ENCODE assay signal across 38 cellular contexts in genomic region chr5:134263801-134264200, GRCh38.
"Had no signal": no experiment of that assay in that cellular context is flagged by ENCODE, and none has a peak within 500 bp of the region (broad histone marks: within the 10 kb centered on the region; RNA-seq: fewer than 3 reads in every experiment).

No MANE protein-coding gene starts in this region.

- H3K9me3 ChIP-seq: colonic mucosa had no signal

- DNase-seq: activated CD4-positive, alpha-beta memory T cell treated with anti-CD3 and anti-CD28 coated beads, Interleukin-2, amount 10 ng/mL, durations not matched to agents 7 days and 5 days; activated CD4-positive, alpha-beta T cell treated with anti-CD3 and anti-CD28 coated beads for 1 hour; activated CD4-positive, alpha-beta T cell treated with anti-CD3 and anti-CD28 coated beads for 48 hours; activated CD4-positive, CD25-positive, alpha-beta regulatory T cell; activated CD8-positive, alpha-beta memory T cell treated with anti-CD3 and anti-CD28 coated beads for 24 hours; activated CD8-positive, alpha-beta memory T cell treated with anti-CD3 and anti-CD28 coated beads, Interleukin-2, amount 10 ng/mL, durations not matched to agents 7 days and 5 days; activated CD8-positive, alpha-beta memory T cell treated with anti-CD3 and anti-CD28 coated beads, Interleukin-2, amount 50 U/mL, for 48 hours; activated effector memory CD4-positive, alpha-beta T cell treated with Interleukin-2 at 50 U/mL for 16 hours; activated naive CD4-positive, alpha-beta T cell treated with anti-CD3 and anti-CD28 coated beads, Interleukin-2, amount 10 ng/mL, durations not matched to agents 7 days and 5 days; activated naive CD8-positive, alpha-beta T cell treated with anti-CD3 and anti-CD28 coated beads, Interleukin-2, amount 50 U/mL, for 24 hours; activated T-cell treated with anti-CD3 and anti-CD28 coated beads, Interleukin-2, amount 50 U/mL, for 48 hours; anterior cingulate cortex; brain microvascular endothelial cell; colonic mucosa; Karpas-422; KBM-7; MM.1S; NCI-H1092 treated with DMSO at 0.1 percent for 48 hours; NCI-H1417; NCI-H146; NCI-H187; NCI-H2029 treated with DMSO at 0.1 percent for 48 hours; NCI-H2107; NCI-H2171; NCI-H510A; NCI-H526; NCI-H748 treated with DMSO at 0.1 percent for 48 hours; NK-92 treated with Interleukin-12 subunit alpha and Interleukin-12 subunit beta, amount 100 ng/mL, for 24 hours; PC-3; Peyer's patch; RPMI8226; SHP77 treated with DMSO at 0.1 percent for 48 hours; SW 1271; T-helper 1 cell; T-helper 2 cell; T-helper 9 cell; WERI-Rb-1 had no signal

- H3K4me1 ChIP-seq: colonic mucosa, Peyer's patch had no signal

- ATAC-seq: activated CD8-positive, alpha-beta memory T cell treated with anti-CD3 and anti-CD28 coated beads, Interleukin-2, amount 10 ng/mL, durations not matched to agents 7 days and 5 days; activated naive CD8-positive, alpha-beta T cell treated with anti-CD3 and anti-CD28 coated beads, Interleukin-2, amount 50 U/mL, for 24 hours; PC-3 had no signal

- H3K4me3 ChIP-seq: cardiac muscle cell, colonic mucosa, Peyer's patch had no signal

- H3K27ac ChIP-seq: brain microvascular endothelial cell, cardiac muscle cell, colonic mucosa, Peyer's patch, WERI-Rb-1 had no signal

- H3K27me3 ChIP-seq: brain microvascular endothelial cell, cardiac muscle cell, colonic mucosa, Peyer's patch had no signal

- H3K36me3 ChIP-seq: brain microvascular endothelial cell, cardiac muscle cell, colonic mucosa, Peyer's patch, WERI-Rb-1 had no signal
